ENCODE assay signal across 9 cellular contexts in the genomic region with DNA sequence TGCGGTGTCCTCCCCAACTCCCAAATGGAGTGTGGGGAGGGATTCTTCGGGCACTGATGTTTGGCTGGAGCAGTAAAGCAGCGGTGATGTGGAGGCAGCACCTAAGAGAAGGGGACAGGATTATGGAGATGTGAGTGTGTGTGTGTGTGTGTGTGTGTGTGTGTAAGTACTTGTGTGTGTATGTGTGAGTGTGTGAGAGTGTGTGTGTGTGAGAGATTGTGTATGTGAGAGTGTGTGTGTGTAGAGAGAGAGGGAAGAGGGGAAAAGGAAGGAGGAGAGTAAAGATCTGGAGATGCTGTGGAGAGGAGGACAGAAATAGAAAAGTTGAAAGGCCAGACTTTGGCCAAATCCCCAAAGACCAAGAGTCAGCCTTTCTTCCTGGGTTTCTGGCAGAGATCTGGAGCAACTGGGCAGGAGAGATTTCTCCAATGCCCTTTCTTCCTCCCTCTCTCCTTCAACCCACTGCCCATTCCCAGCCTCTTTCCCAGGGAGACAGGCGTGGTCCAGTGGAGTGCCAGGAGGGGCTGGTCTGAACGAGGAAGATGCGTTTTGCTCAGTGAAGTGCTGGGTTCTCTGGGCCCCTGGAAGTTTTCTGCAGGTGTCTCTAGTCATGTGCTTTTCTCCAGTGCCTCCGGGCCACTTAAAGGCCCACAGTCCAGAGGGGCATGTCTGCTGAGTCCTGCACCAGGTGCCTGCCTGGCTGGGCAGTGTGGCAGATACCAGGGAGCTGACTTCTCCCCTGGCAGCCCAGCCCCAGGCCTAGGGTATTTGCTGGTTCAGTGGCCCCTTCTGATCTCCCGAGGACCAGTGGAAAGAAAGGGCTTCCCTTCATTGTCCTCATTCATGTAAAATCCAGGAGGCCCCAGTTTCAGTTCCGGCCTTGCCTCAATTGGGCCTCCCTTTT.
DNase-seq lines count a peak whose midpoint lies in the region; ATAC-seq and TF ChIP-seq lines count a peak whose summit lies in the region.
"Had no signal": no experiment of that assay in that cellular context is flagged by ENCODE, and none has a peak within 500 bp of the region (broad histone marks: within the 10 kb centered on the region; RNA-seq: fewer than 3 reads in every experiment).

No MANE protein-coding gene starts in this region.

- TF ChIP-seq CTCF in thoracic aorta (IDR thresholded peaks at IDR 0.05) (no peak), BE2C (IDR thresholded peaks at IDR 0.05; ENCODE audit: low read depth, low read length) (no peak)

- H3K27me3 ChIP-seq in thoracic aorta (replicated peaks; ENCODE audit: insufficient read depth) (no peaks in the 10 kb centered on the region), BE2C (no peaks in the 10 kb centered on the region)

- DNase-seq in activated CD8-positive, alpha-beta memory T cell treated with anti-CD3 and anti-CD28 coated beads, Interleukin-2, amount 10 ng/mL, durations not matched to agents 7 days and 5 days, result no peak
- DNase-seq in activated CD8-positive, alpha-beta memory T cell treated with anti-CD3 and anti-CD28 coated beads, Interleukin-2, amount 50 U/mL, for 4 hours, result no peak
- DNase-seq in left colon, result no peak
- DNase-seq in thoracic aorta (ENCODE audit: low spot score), result no peak
- DNase-seq in BE2C, result no peak
- DNase-seq in AG08395 (ENCODE audit: low spot score), result no peak
- DNase-seq: NCI-H1092 had no signal

- no peaks in the 10 kb centered on the region for H3K9me3 ChIP-seq in thoracic aorta
- no peaks in the 10 kb centered on the region for H3K9me3 ChIP-seq in BE2C

- H3K4me1 Mint-ChIP-seq in activated CD8-positive, alpha-beta memory T cell treated with anti-CD3 and anti-CD28 coated beads, Interleukin-2, amount 10 ng/mL, durations not matched to agents 7 days and 5 days, result peaks cover 51% of the 10 kb centered on the region

- H3K4me3 ChIP-seq in thoracic aorta, result peak overlapping the region; percentile 38
- H3K4me3 ChIP-seq in BE2C (ENCODE audit: low read depth, low read length), result no peak overlapping the region

- H3K9me3 Mint-ChIP-seq in activated CD8-positive, alpha-beta memory T cell treated with anti-CD3 and anti-CD28 coated beads, Interleukin-2, amount 10 ng/mL, durations not matched to agents 7 days and 5 days (ENCODE audit: low read depth), result no peaks in the 10 kb centered on the region

- H3K27ac ChIP-seq in angular gyrus (ENCODE audit: low read depth, low read length), result peak overlapping the region; percentile 69
- H3K27ac ChIP-seq in thoracic aorta, result peak overlapping the region; percentile 84 to 87

- intact Hi-C loops in left colon (cut with DNase I, micrococcal nuclease), result no loop called here

- H3K4me3 Mint-ChIP-seq in activated CD8-positive, alpha-beta memory T cell treated with anti-CD3 and anti-CD28 coated beads, Interleukin-2, amount 10 ng/mL, durations not matched to agents 7 days and 5 days, result no peak overlapping the region

- no peaks in the 10 kb centered on the region for H3K27me3 Mint-ChIP-seq in activated CD8-positive, alpha-beta memory T cell treated with anti-CD3 and anti-CD28 coated beads, Interleukin-2, amount 10 ng/mL, durations not matched to agents 7 days and 5 days

- H3K4me1 ChIP-seq in thoracic aorta (ENCODE audit: control insufficient read depth in 1 of 2, low read depth in 2 of 2) (peaks cover 55 to 97% of the 10 kb centered on the region in 2 donors), BE2C (peaks cover 17% of the 10 kb centered on the region)

- no peak for ATAC-seq in activated CD8-positive, alpha-beta memory T cell treated with anti-CD3 and anti-CD28 coated beads, Interleukin-2, amount 10 ng/mL, durations not matched to agents 7 days and 5 days
- ATAC-seq in left colon (peak; percentile 21), thoracic aorta (ENCODE audit: insufficient number of reproducible peaks, low FRiP score, low read depth) (no peak), HG03196 (IDR thresholded peaks at IDR 0.05; ENCODE audit: unreplicated experiment) (no peak)

- peaks cover 13% of the 10 kb centered on the region for H3K36me3 Mint-ChIP-seq in activated CD8-positive, alpha-beta memory T cell treated with anti-CD3 and anti-CD28 coated beads, Interleukin-2, amount 10 ng/mL, durations not matched to agents 7 days and 5 days

- CTCF ChIA-PET in activated CD8-positive, alpha-beta memory T cell treated with anti-CD3 and anti-CD28 coated beads, Interleukin-2, amount 10 ng/mL, durations not matched to agents 7 days and 5 days (lab: Charles Lee), result no interaction called here

- H3K27ac Mint-ChIP-seq in activated CD8-positive, alpha-beta memory T cell treated with anti-CD3 and anti-CD28 coated beads, Interleukin-2, amount 10 ng/mL, durations not matched to agents 7 days and 5 days, result peak overlapping the region; percentile 27

- H3K36me3 ChIP-seq in thoracic aorta (no peaks in the 10 kb centered on the region), BE2C (no peaks in the 10 kb centered on the region; the same call in none of the 2 replicates)
